Comparison of ENCODE assay signal across 8 cellular contexts in the genomic region with DNA sequence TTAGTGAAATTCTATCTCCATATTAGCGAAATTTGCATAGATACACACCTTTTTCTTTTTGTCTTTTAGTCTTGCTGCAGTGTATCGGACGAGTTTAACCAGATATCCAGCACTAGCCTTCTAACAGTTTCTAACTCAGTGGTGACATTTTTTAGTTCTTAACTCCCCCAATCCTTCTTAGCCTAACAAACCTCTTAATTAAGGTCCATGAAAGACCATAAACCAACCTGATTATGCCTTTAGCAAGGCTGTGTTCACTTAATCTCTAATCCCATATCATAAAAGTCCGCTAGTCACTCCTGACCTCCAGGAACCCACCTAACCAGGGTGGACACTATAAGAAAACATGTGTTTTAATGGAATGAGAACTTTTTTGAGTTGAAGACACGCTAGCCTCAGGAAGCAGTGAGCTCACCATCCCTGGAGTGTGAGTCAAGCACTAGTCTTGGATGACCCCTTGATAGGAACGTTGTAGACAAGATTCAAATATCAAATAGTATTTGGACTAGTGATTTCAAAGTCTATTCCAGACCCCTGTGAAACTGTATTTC. TPM values are rescaled to one million over a fixed set of nuclear protein-coding genes. Genes with fewer than 3 reads are reported as not detected.
DNase-seq lines count a peak whose midpoint lies in the region; ATAC-seq and TF ChIP-seq lines count a peak whose summit lies in the region.

No MANE protein-coding gene starts in this region.

- in situ Hi-C loops in Caki2 (cut with HindIII; ENCODE audit: low pct_unique_long_range_greater_than_20kb, low sequenced_read_pairs) (no loop called here), IMR-90 (cut with MboI; ENCODE audit: low sequenced_read_pairs) (no loop called here)

- peak; percentile 12 for ATAC-seq in IMR-90 (ENCODE audit: low read depth)
- no peak for ATAC-seq in HG03457 (IDR thresholded peaks at IDR 0.05; ENCODE audit: unreplicated experiment)

- H3K9me3 Mint-ChIP-seq in activated naive CD8-positive, alpha-beta T cell (ENCODE audit: low read depth), result no peaks in the 10 kb centered on the region
- peaks cover 0 to 2% (median 0%) of the 10 kb centered on the region in 6 donors for H3K9me3 Mint-ChIP-seq in immature natural killer cell

- peak overlapping the region; percentile 64; the same call in 1 of the 2 replicates for H3K18ac ChIP-seq in IMR-90 (ENCODE audit: low read depth, low read length)

- H3K79me1 ChIP-seq in IMR-90 (ENCODE audit: low read depth in 1 of 2, low read length in 2 of 2), result peaks cover 9 to 36% of the 10 kb centered on the region in 2 experiments

- H2AK9ac ChIP-seq in IMR-90 (replicated peaks; ENCODE audit: low read depth, low read length, poor library complexity), result no peak overlapping the region

- H3K27ac Mint-ChIP-seq in activated naive CD8-positive, alpha-beta T cell, result peak overlapping the region; percentile 95
- peak overlapping the region; percentile 92 to 99 (median 96) for H3K27ac Mint-ChIP-seq in immature natural killer cell

- H2BK5ac ChIP-seq in IMR-90 (ENCODE audit: low read depth, low read length, poor library complexity, severe bottlenecking), result peak overlapping the region; percentile 86

- peak overlapping the region; percentile 76 for H2BK120ac ChIP-seq in IMR-90 (ENCODE audit: low read depth, low read length)

- intact Hi-C loops in IMR-90 (cut with micrococcal nuclease), result loop anchor here (5.0 to 10.0 kb wide), 4 partner anchors 91 to 1438 kb away; a partner anchor contains a TSS
- intact Hi-C loops in stomach (cut with DNase I; ENCODE audit: low total_unique reads), result no loop called here

- peak; percentile 82; the same call in 1 of the 2 replicates for TF ChIP-seq POLR2A in IMR-90 (IDR thresholded peaks at IDR 0.05; ENCODE audit: low read depth, low read length)
- TF ChIP-seq POLR2A in stomach (IDR thresholded peaks at IDR 0.05), result no peak

- H2AFZ ChIP-seq in IMR-90 (replicated peaks; ENCODE audit: low read length, poor library complexity), result no peak overlapping the region

- peak overlapping the region; percentile 72 for H4K91ac ChIP-seq in IMR-90 (ENCODE audit: insufficient read depth, low read depth, low read length)

- TF ChIP-seq CTCF in IMR-90 (conservative IDR thresholded peaks at IDR 0.05; ENCODE audit: low read depth, low read length) (no peak), stomach (IDR thresholded peaks at IDR 0.05) (no peak)

- H3K14ac ChIP-seq in IMR-90 (replicated peaks; ENCODE audit: low read depth, low read length), result peak overlapping the region; percentile 41; the same call in 1 of the 2 replicates

- H3K9me1 ChIP-seq in IMR-90 (ENCODE audit: insufficient read depth, low read length), result peaks cover 2% of the 10 kb centered on the region; the same call in 1 of the 2 replicates

- BruUV-seq in IMR-90 (replicated peaks; lab: Mats Ljungman, UMichigan), result TSS peak; percentile 91

- peak overlapping the region; percentile 77; the same call in 1 of the 2 replicates for H3K9ac ChIP-seq in IMR-90 (ENCODE audit: low read depth, low read length)

- H3K4me3 Mint-ChIP-seq in activated naive CD8-positive, alpha-beta T cell, result peak overlapping the region; percentile 90
- H3K4me3 Mint-ChIP-seq in immature natural killer cell, result peak overlapping the region; percentile 91 to 98 (median 95)

- peaks cover 2% of the 10 kb centered on the region for H3K36me3 Mint-ChIP-seq in activated naive CD8-positive, alpha-beta T cell
- peaks cover 3 to 7% (median 6%) of the 10 kb centered on the region in 3 donors for H3K36me3 Mint-ChIP-seq in immature natural killer cell

- peak overlapping the region; percentile 94 for H3K4me3 ChIP-seq in IMR-90 (ENCODE audit: insufficient read depth, low read depth, low read length)
- H3K4me3 ChIP-seq in stomach, result peak overlapping the region; percentile 72 to 84 (median 73)

- H3K27me3 Mint-ChIP-seq in activated naive CD8-positive, alpha-beta T cell, result no peaks in the 10 kb centered on the region
- peaks cover 22 to 32% (median 31%) of the 10 kb centered on the region in 3 donors for H3K27me3 Mint-ChIP-seq in immature natural killer cell (ENCODE audit: low read depth in 3 of 3)

- H3K27ac ChIP-seq in IMR-90 (ENCODE audit: insufficient read depth, low read length) (peak overlapping the region; percentile 28; the same call in 1 of the 2 replicates), stomach (peak overlapping the region in 4 of 5 donors; percentile 97 to 100 (median 100))

- peak overlapping the region; percentile 93 for H3K4me2 ChIP-seq in IMR-90 (ENCODE audit: low read depth, low read length)

- no peaks in the 10 kb centered on the region for H3K9me3 ChIP-seq in IMR-90 (ENCODE audit: control insufficient read depth, insufficient read depth, low read length)
- no peaks in the 10 kb centered on the region for H3K9me3 ChIP-seq in stomach

- peak overlapping the region; percentile 30 for H3K56ac ChIP-seq in IMR-90 (ENCODE audit: extremely low read depth, insufficient read depth, low read length)

- peak overlapping the region; percentile 46; the same call in 1 of the 2 replicates for H2AK5ac ChIP-seq in IMR-90 (ENCODE audit: low read depth, low read length)

- H3K4ac ChIP-seq in IMR-90 (ENCODE audit: low read depth, low read length), result peak overlapping the region; percentile 77; the same call in 1 of the 2 replicates

- CTCF ChIA-PET in IMR-90 (lab: Yijun Ruan, JAX), result no interaction called here

- H4K5ac ChIP-seq in IMR-90 (ENCODE audit: low read depth, low read length), result peak overlapping the region; percentile 17; the same call in 1 of the 2 replicates

- peak overlapping the region; percentile 88 for H3K23ac ChIP-seq in IMR-90 (ENCODE audit: low read depth, low read length)

- DNase-seq in Caki2 (ENCODE audit: low read depth) (peak; percentile 60), IMR-90 (peak; percentile 93), immature natural killer cell (no peak), stomach (no peak), GM19238 (ENCODE audit: insufficient read length, low spot score) (no peak), NCI-H748 treated with DMSO at 0.1 percent for 48 hours (lab: John Stamatoyannopoulos, UW) (no peak)

- dilution Hi-C loops in IMR-90 (cut with HindIII; ENCODE audit: low sequenced_read_pairs, unreplicated experiment), result no loop called here

- H2BK15ac ChIP-seq in IMR-90 (ENCODE audit: low read depth, low read length), result peak overlapping the region; percentile 9; the same call in 1 of the 3 replicates

- WGBS in IMR-90 (ENCODE audit: extremely low coverage in 2 of 2, insufficient read length in 1 of 2), 2 experiments, result 0% methylated on average over 2 of the region's 6 CpGs; no CpG with 5 or more reads in 1 of the 2 experiments
- WGBS in stomach, 5 donors, result 17 to 26% (median 22%) methylated on average over 6 of the region's 6 CpGs

- H3K27me3 ChIP-seq in IMR-90 (ENCODE audit: control insufficient read depth, insufficient read depth, low read length) (no peaks in the 10 kb centered on the region), stomach (no peaks in the 10 kb centered on the region)

- POLR2A ChIA-PET in IMR-90 (lab: Charles Lee; ENCODE audit: unreplicated experiment), result interaction anchor here (1.6 kb wide), 1 partner anchor 11 kb away, joined by 11 read pairs; no protein-coding TSS in a partner anchor

- H3K36me3 ChIP-seq in IMR-90 (ENCODE audit: control insufficient read depth, insufficient read depth, low read length) (peaks cover 1% of the 10 kb centered on the region; the same call in 1 of the 2 replicates), stomach (peaks cover 1 to 6% (median 3%) of the 10 kb centered on the region in 4 donors)

- H3K4me1 ChIP-seq in IMR-90 (ENCODE audit: control insufficient read depth, insufficient read depth, low read length) (no peaks in the 10 kb centered on the region; the same call in 1 of the 2 replicates), stomach (peaks cover 7 to 44% (median 23%) of the 10 kb centered on the region in 4 donors)

- no peak for TF ChIP-seq RAD21 in IMR-90 (IDR thresholded peaks at IDR 0.05; ENCODE audit: low read length)

- H3K4me1 Mint-ChIP-seq in activated naive CD8-positive, alpha-beta T cell (ENCODE audit: low read depth), result peaks cover 49% of the 10 kb centered on the region
- H3K4me1 Mint-ChIP-seq in immature natural killer cell, result peaks cover 43 to 66% of the 10 kb centered on the region in 2 donors

- peak overlapping the region; percentile 0 to 43; a peak in 3 of 4 replicates for H4K8ac ChIP-seq in IMR-90 (ENCODE audit: low read depth in 2 of 2, low read length in 2 of 2)

- TF ChIP-seq EP300 in stomach (IDR thresholded peaks at IDR 0.05), result no peak

- no peaks in the 10 kb centered on the region for H4K20me1 ChIP-seq in IMR-90 (ENCODE audit: insufficient read depth, low read length)

- H2BK20ac ChIP-seq in IMR-90 (ENCODE audit: low read depth, low read length), result peak overlapping the region; percentile 19

TF ChIP-seq in IMR-90, 13 proteins besides CTCF, POLR2A, EP300 and RAD21 (continues in another document):
- TF ChIP-seq SMC3 (IDR thresholded peaks at IDR 0.05; ENCODE audit: low read depth, low read length) (no peak), MXI1 (IDR thresholded peaks at IDR 0.05; ENCODE audit: borderline replicate concordance, low read depth, low read length) (peak; percentile 18; the same call in 1 of the 2 replicates)

RNA-seq across cellular contexts. Expression of a gene that starts 9.4 kb away (rescaled TPM):
- total RNA-seq in Caki2 (2014; rRNA removed; shearing (Covaris generic); ENCODE audit: low replicate concordance), result 43.9 and 45.0 TPM in 2 replicates
- total RNA-seq in IMR-90 (2012; rRNA removed) (17.4 and 28.1 TPM in 2 replicates), stomach (10 to 100 TPM; 22.9 to 60.8 (median 40.0) TPM)
- polyA plus RNA-seq in IMR-90 (2012; rRNA removed) (7.9 and 13.9 TPM in 2 replicates), immature natural killer cell (10 to 100 TPM in 2 of 3 donors, 1 to 10 TPM in 1; 4.4 to 17.6 (median 17.4) TPM), stomach (10 to 100 TPM; 17.7 to 27.6 (median 24.7) TPM)
- 8.7 and 9.0 TPM in 2 replicates for polyA plus RNA-seq in IMR-90 (2012; cell fraction: cytosol; rRNA removed)
- 6.1 and 9.4 TPM in 2 replicates for polyA plus RNA-seq in IMR-90 (2012; cell fraction: nucleus; rRNA removed; ENCODE audit: low replicate concordance)

RNA-seq across cellular contexts. Expression of a gene that starts 30.6 kb away (rescaled TPM):
- total RNA-seq in Caki2 (2014; rRNA removed; shearing (Covaris generic); ENCODE audit: low replicate concordance), result 4.8 and 6.1 TPM in 2 replicates
- 0.28 and 0.36 TPM in 2 replicates for total RNA-seq in IMR-90 (2012; rRNA removed)
- 0.12 and 0.17 TPM in 2 replicates for polyA plus RNA-seq in IMR-90 (2012; rRNA removed)
- polyA plus RNA-seq in IMR-90 (2012; cell fraction: cytosol; rRNA removed), result not detected in 2 replicates
- 0.15 and 0.16 TPM in 2 replicates for polyA plus RNA-seq in IMR-90 (2012; cell fraction: nucleus; rRNA removed; ENCODE audit: low replicate concordance)
- polyA plus RNA-seq in immature natural killer cell, result under 1 TPM in 2 of 3 donors, not detected in 1; 0.37 to 0.65 TPM
- under 1 TPM in 1 of 5 donors, not detected in 4; 0.73 TPM for total RNA-seq in stomach
- under 1 TPM; 0.19 to 0.61 (median 0.23) TPM for polyA plus RNA-seq in stomach

RNA-seq across cellular contexts. Expression of a gene that starts 58.8 kb away (rescaled TPM):
- total RNA-seq in Caki2 (2014; rRNA removed; shearing (Covaris generic); ENCODE audit: low replicate concordance), result 5.1 and 8.4 TPM in 2 replicates
- total RNA-seq in IMR-90 (2012; rRNA removed) (4.2 and 4.5 TPM in 2 replicates), stomach (100 to 1,000 TPM in 1 of 5 donors, 10 to 100 TPM in 2, 1 to 10 TPM in 1, under 1 TPM in 1; 0.29 to 119 (median 21.0) TPM)
- polyA plus RNA-seq in IMR-90 (2012; rRNA removed) (2.3 and 2.4 TPM in 2 replicates), immature natural killer cell (under 1 TPM in 1 of 3 donors, not detected in 2; 0.34 TPM), stomach (1 to 10 TPM; 1.9 to 5.4 (median 4.4) TPM)
- polyA plus RNA-seq in IMR-90 (2012; cell fraction: cytosol; rRNA removed), result 1.0 and 1.5 TPM in 2 replicates
- 4.5 and 10.6 TPM in 2 replicates for polyA plus RNA-seq in IMR-90 (2012; cell fraction: nucleus; rRNA removed; ENCODE audit: low replicate concordance)

Comparison
In these comparisons a context has a peak if more than half of its experiments do, and no peak if none do; other contexts are left out.
1. DNase-seq: peak in Caki2 (single experiment) and IMR-90 (single experiment); none in immature natural killer cell (0 of 3), stomach (single experiment), GM19238 (single experiment) and NCI-H748 treated with DMSO at 0.1 percent for 48 hours (single experiment).